Comparison of ENCODE assay signal across 12 cellular contexts in genomic region chr13:23460309-23460708, GRCh38. TPM values are rescaled to one million over a fixed set of nuclear protein-coding genes. Genes with fewer than 3 reads are reported as not detected.
DNase-seq lines count a peak whose midpoint lies in the region; ATAC-seq and TF ChIP-seq lines count a peak whose summit lies in the region.
"Had no signal": no experiment of that assay in that cellular context is flagged by ENCODE, and none has a peak within 500 bp of the region (broad histone marks: within the 10 kb centered on the region; RNA-seq: fewer than 3 reads in every experiment).

No MANE protein-coding gene starts in this region.

- H3K4me3 ChIP-seq in PC-3 (ENCODE audit: low read length) = no peak overlapping the region

- peak; percentile 66 to 71 for DNase-seq in Kasumi-1 (lab: John Stamatoyannopoulos, UW)
- DNase-seq in retina = no peak
- no peak for DNase-seq in PC-3
- no peak for DNase-seq in NCI-H748 (lab: John Stamatoyannopoulos, UW; ENCODE audit: unreplicated experiment)
- DNase-seq in H4 (ENCODE audit: low spot score) = no peak
- DNase-seq: activated CD8-positive, alpha-beta memory T cell treated with anti-CD3 and anti-CD28 coated beads, Interleukin-2, amount 50 U/mL, for 48 hours; DMS79 treated with DMSO at 0.1 percent for 48 hours; NCI-H446 treated with DMSO at 0.1 percent for 48 hours; stimulated activated CD4-positive, alpha-beta T cell treated with anti-CD3 and anti-CD28 coated beads, Interleukin-2, amount 100 ng/mL, for 48 hours; substantia nigra had no signal

- intact Hi-C loops in PC-3 (cut with micrococcal nuclease) = no loop called here

- CTCF ChIA-PET in PC-3 (lab: Charles Lee) = no interaction called here

- POLR2A ChIA-PET in PC-3 (lab: Charles Lee; ENCODE audit: unreplicated experiment) = no interaction called here

- H4K20me1 ChIP-seq in PC-3 (ENCODE audit: low read length) = no peaks in the 10 kb centered on the region

- H3F3A ChIP-seq in PC-3 (ENCODE audit: low read length, unreplicated experiment) = no peaks in the 10 kb centered on the region

- H3K4me2 ChIP-seq in PC-3 (ENCODE audit: low read length) = no peak overlapping the region

- no peaks in the 10 kb centered on the region for H3K36me3 ChIP-seq in PC-3 (ENCODE audit: low read depth, low read length)

- no peak overlapping the region for H2AFZ ChIP-seq in PC-3 (ENCODE audit: low read length)

- no peaks in the 10 kb centered on the region for H3K9me3 ChIP-seq in PC-3 (ENCODE audit: low read length)

- H3K9me2 ChIP-seq in PC-3 (replicated peaks; ENCODE audit: low read length) = no peaks in the 10 kb centered on the region

- no peak overlapping the region for H3K9ac ChIP-seq in PC-3 (ENCODE audit: low read length)

- no TSS peak for BruUV-seq in PC-3 (replicated peaks; lab: Mats Ljungman, UMichigan)

- TF ChIP-seq CTCF in PC-3 (conservative IDR thresholded peaks at IDR 0.05; ENCODE audit: low read depth, low read length) = no peak

- no peaks in the 10 kb centered on the region for H3K27me3 ChIP-seq in PC-3 (ENCODE audit: low read length)

- no peaks in the 10 kb centered on the region for H3K79me2 ChIP-seq in PC-3 (ENCODE audit: low read length)

- ATAC-seq in GM19035 (IDR thresholded peaks at IDR 0.05; ENCODE audit: unreplicated experiment) (peak; percentile 78), HG02852 (IDR thresholded peaks at IDR 0.05; ENCODE audit: unreplicated experiment) (peak; percentile 87), PC-3 (no peak)

- no peak overlapping the region for H3K27ac ChIP-seq in PC-3 (ENCODE audit: low read length)

- no peaks in the 10 kb centered on the region for H3K4me1 ChIP-seq in PC-3 (ENCODE audit: insufficient read depth, low read length)

RNA-seq across cellular contexts. Expression of gene SACS, which starts 26.8 kb away (rescaled TPM):
- 31.6 and 85.2 TPM in 2 replicates for total RNA-seq in PC-3 (2014; rRNA removed)
- 9.6 and 14.2 TPM in 2 replicates for total RNA-seq in H4 (2014; rRNA removed; shearing (Covaris generic))

Comparison
In these comparisons a context has a peak if more than half of its experiments do, and no peak if none do; other contexts are left out.
1. DNase-seq: peak in Kasumi-1 (2 of 2); none in retina (single experiment), PC-3 (single experiment), NCI-H748 (single experiment) and H4 (single experiment).